In genomic region chr2:157691131-157691530, GRCh38 we compare ENCODE assay signal across 22 cellular contexts.
"Had no signal": no experiment of that assay in that cellular context is flagged by ENCODE, and none has a peak within 500 bp of the region (broad histone marks: within the 10 kb centered on the region; RNA-seq: fewer than 3 reads in every experiment).

No MANE protein-coding gene starts in this region.

- DNase-seq: cortex of kidney; effector memory CD8-positive, alpha-beta T cell; erythroblast; esophagus squamous epithelium; gastrocnemius medialis; head of caudate nucleus; kidney; left lung; mesenchymal stem cell; mucosa of descending colon; naive thymus-derived CD4-positive, alpha-beta T cell; right lobe of liver; small intestine; stimulated activated CD4-positive, alpha-beta T cell treated with anti-CD3 and anti-CD28 coated beads, Interleukin-15, amount 100 ng/mL, for 24 hours; stimulated activated CD4-positive, alpha-beta T cell treated with anti-CD3 and anti-CD28 coated beads, Interleukin-2, amount 100 ng/mL, for 48 hours; stimulated activated naive B cell treated with anti-CD40 and anti-IgM and Interleukin-4, amounts not matched to agents 10 μg/mL and 1 μg/mL and 100 μg/mL, for 72 hours; stimulated activated naive CD8-positive, alpha-beta T cell treated with anti-CD3 and anti-CD28 coated beads, Interleukin-15, amount 100 ng/mL, for 72 hours; transverse colon; upper lobe of right lung; uterus had no signal

- H3K4me3 ChIP-seq: esophagus squamous epithelium, gastrocnemius medialis, left lung, mucosa of descending colon, neural progenitor cell, right lobe of liver, suprapubic skin, transverse colon, upper lobe of right lung, uterus had no signal

- ATAC-seq: effector memory CD8-positive, alpha-beta T cell; gastrocnemius medialis; left lung; mucosa of descending colon; naive thymus-derived CD4-positive, alpha-beta T cell; right lobe of liver; stimulated activated naive B cell treated with anti-CD40 and anti-IgM and Interleukin-4, amounts not matched to agents 10 μg/mL and 1 μg/mL and 100 μg/mL, for 72 hours; stimulated activated naive CD8-positive, alpha-beta T cell treated with anti-CD3 and anti-CD28 coated beads, Interleukin-15, amount 100 ng/mL, for 72 hours; upper lobe of right lung had no signal
